ENCODE assay signal across 22 cellular contexts in genomic region chr1:109960745-109961094, GRCh38. TPM values are rescaled to one million over a fixed set of nuclear protein-coding genes. Genes with fewer than 3 reads are reported as not detected.
DNase-seq lines count a peak whose midpoint lies in the region; TF ChIP-seq lines count a peak whose summit lies in the region.
"Had no signal": no experiment of that assay in that cellular context is flagged by ENCODE, and none has a peak within 500 bp of the region (broad histone marks: within the 10 kb centered on the region; RNA-seq: fewer than 3 reads in every experiment).

No MANE protein-coding gene starts in this region.

- DNase-seq in SJSA1 (ENCODE audit: low read depth in 1 of 2, low spot score in 2 of 2), result no peak
- no peak for DNase-seq in progenitor cell of endocrine pancreas (ENCODE audit: low spot score, unreplicated experiment)
- DNase-seq in epidermal melanocyte (ENCODE audit: insufficient read length, low spot score), result no peak
- DNase-seq in SK-N-DZ (ENCODE audit: low spot score), result no peak
- DNase-seq in GM19240 (ENCODE audit: insufficient read length, low spot score), result no peak
- DNase-seq: activated CD4-positive, alpha-beta T cell treated with anti-CD3 and anti-CD28 coated beads for 1 hour; activated CD8-positive, alpha-beta memory T cell treated with anti-CD3 and anti-CD28 coated beads, Interleukin-2, amount 10 ng/mL, durations not matched to agents 7 days and 5 days; activated effector memory CD4-positive, alpha-beta T cell treated with Interleukin-2 at 50 U/mL for 16 hours; adrenal gland; DMS 273 treated with DMSO at 0.1 percent for 48 hours; effector memory CD8-positive, alpha-beta T cell; MV-4-11; naive thymus-derived CD8-positive, alpha-beta T cell; NCI-H446; psoas muscle; SIG-M5; T-helper 9 cell; testis had no signal

- H3K9me3 ChIP-seq in HEK293 (ENCODE audit: control insufficient read depth, insufficient read depth, low read depth, low read length), result no peaks in the 10 kb centered on the region
- H3K9me3 ChIP-seq in SJSA1 (replicated peaks), result no peaks in the 10 kb centered on the region
- no peaks in the 10 kb centered on the region for H3K9me3 ChIP-seq in iPS-18a (ENCODE audit: control insufficient read depth, low read depth, low read length)
- H3K9me3 ChIP-seq: adrenal gland, psoas muscle, testis had no signal

- no peak overlapping the region for H3K4me3 Mint-ChIP-seq in progenitor cell of endocrine pancreas (ENCODE audit: low read depth)
- H3K4me3 Mint-ChIP-seq: activated CD8-positive, alpha-beta memory T cell treated with anti-CD3 and anti-CD28 coated beads, Interleukin-2, amount 10 ng/mL, durations not matched to agents 7 days and 5 days; central memory CD8-positive, alpha-beta T cell; effector memory CD8-positive, alpha-beta T cell; naive thymus-derived CD8-positive, alpha-beta T cell had no signal

- POLR2A ChIA-PET in HEK293 (lab: Yijun Ruan, JAX), result interaction anchor here (1.5 kb wide), 1 partner anchor 24 kb away, joined by 4 read pairs; the partner anchor contains the start of gene AHCYL1

- H3K9me3 Mint-ChIP-seq in progenitor cell of endocrine pancreas (ENCODE audit: low read depth), result peaks cover 7% of the 10 kb centered on the region
- H3K9me3 Mint-ChIP-seq: central memory CD8-positive, alpha-beta T cell; effector memory CD8-positive, alpha-beta T cell had no signal

- no peak overlapping the region for H3K9ac ChIP-seq in iPS-18a (ENCODE audit: low read length)

- H3K27ac Mint-ChIP-seq in progenitor cell of endocrine pancreas, result peak overlapping the region; percentile 96
- H3K27ac Mint-ChIP-seq: activated CD8-positive, alpha-beta memory T cell treated with anti-CD3 and anti-CD28 coated beads, Interleukin-2, amount 10 ng/mL, durations not matched to agents 7 days and 5 days; effector memory CD8-positive, alpha-beta T cell had no signal

- H3K27me3 Mint-ChIP-seq in progenitor cell of endocrine pancreas, result no peaks in the 10 kb centered on the region

- H3K36me3 ChIP-seq in HEK293 (ENCODE audit: control insufficient read depth in 2 of 2, insufficient read depth in 1 of 2, low read length in 2 of 2), result no peaks in the 10 kb centered on the region
- no peaks in the 10 kb centered on the region for H3K36me3 ChIP-seq in SJSA1
- no peaks in the 10 kb centered on the region for H3K36me3 ChIP-seq in iPS-18a (ENCODE audit: control insufficient read depth, low read depth, low read length)
- H3K36me3 ChIP-seq: adrenal gland, heart left ventricle had no signal

- H3K4me1 ChIP-seq in HEK293 (ENCODE audit: control insufficient read depth, insufficient read depth, low read length), result peaks cover 3% of the 10 kb centered on the region; the same call in 1 of the 2 replicates
- peaks cover 38% of the 10 kb centered on the region for H3K4me1 ChIP-seq in SJSA1 (replicated peaks)
- peaks cover 42% of the 10 kb centered on the region for H3K4me1 ChIP-seq in iPS-18a (ENCODE audit: control insufficient read depth, low read depth, low read length)
- H3K4me1 ChIP-seq: adrenal gland, psoas muscle had no signal

- H3K27me3 ChIP-seq in SJSA1 (replicated peaks) (no peaks in the 10 kb centered on the region), iPS-18a (ENCODE audit: control insufficient read depth, insufficient read depth, low read length) (peaks cover 39% of the 10 kb centered on the region)
- H3K27me3 ChIP-seq: adrenal gland, heart left ventricle, testis had no signal

- H3K36me3 Mint-ChIP-seq in progenitor cell of endocrine pancreas (ENCODE audit: insufficient read depth), result peaks cover 2% of the 10 kb centered on the region
- H3K36me3 Mint-ChIP-seq: activated CD8-positive, alpha-beta memory T cell treated with anti-CD3 and anti-CD28 coated beads, Interleukin-2, amount 10 ng/mL, durations not matched to agents 7 days and 5 days had no signal

- CTCF ChIA-PET in HEK293 (lab: Yijun Ruan, JAX), result interaction anchor here (0.8 to 4.5 kb wide), 7 partner anchors 18 to 412 kb away, joined by 3 to 38 read pairs (median 9); partner anchors contain the start of genes AHCYL1 and GNAI3

- TF ChIP-seq CTCF in HEK293 (tag by site-specific recombination; IDR thresholded peaks at IDR 0.05) (no peak), progenitor cell of endocrine pancreas (IDR thresholded peaks at IDR 0.05; ENCODE audit: unreplicated experiment) (no peak)

- H3K4me3 ChIP-seq in HEK293 (ENCODE audit: low read depth, low read length), result no peak overlapping the region
- no peak overlapping the region for H3K4me3 ChIP-seq in SJSA1
- peak overlapping the region; percentile 39 for H3K4me3 ChIP-seq in iPS-18a (ENCODE audit: low read length)
- H3K4me3 ChIP-seq: adrenal gland, heart left ventricle, psoas muscle, testis had no signal

- H3K27ac ChIP-seq in HEK293 (ENCODE audit: extremely low read depth, low read depth, low read length) (no peak overlapping the region), SJSA1 (peak overlapping the region; percentile 95), iPS-18a (ENCODE audit: low read length) (no peak overlapping the region)
- H3K27ac ChIP-seq: adrenal gland, psoas muscle, testis had no signal

- H3K4me1 Mint-ChIP-seq in progenitor cell of endocrine pancreas (ENCODE audit: low read depth), result peaks cover 21% of the 10 kb centered on the region
- H3K4me1 Mint-ChIP-seq: activated CD8-positive, alpha-beta memory T cell treated with anti-CD3 and anti-CD28 coated beads, Interleukin-2, amount 10 ng/mL, durations not matched to agents 7 days and 5 days; central memory CD8-positive, alpha-beta T cell; naive thymus-derived CD8-positive, alpha-beta T cell had no signal

TF ChIP-seq in HEK293, 187 proteins besides CTCF, POLR2A, EP300 and RAD21 (continues in another document):
- TF ChIP-seq, protein P1, sequence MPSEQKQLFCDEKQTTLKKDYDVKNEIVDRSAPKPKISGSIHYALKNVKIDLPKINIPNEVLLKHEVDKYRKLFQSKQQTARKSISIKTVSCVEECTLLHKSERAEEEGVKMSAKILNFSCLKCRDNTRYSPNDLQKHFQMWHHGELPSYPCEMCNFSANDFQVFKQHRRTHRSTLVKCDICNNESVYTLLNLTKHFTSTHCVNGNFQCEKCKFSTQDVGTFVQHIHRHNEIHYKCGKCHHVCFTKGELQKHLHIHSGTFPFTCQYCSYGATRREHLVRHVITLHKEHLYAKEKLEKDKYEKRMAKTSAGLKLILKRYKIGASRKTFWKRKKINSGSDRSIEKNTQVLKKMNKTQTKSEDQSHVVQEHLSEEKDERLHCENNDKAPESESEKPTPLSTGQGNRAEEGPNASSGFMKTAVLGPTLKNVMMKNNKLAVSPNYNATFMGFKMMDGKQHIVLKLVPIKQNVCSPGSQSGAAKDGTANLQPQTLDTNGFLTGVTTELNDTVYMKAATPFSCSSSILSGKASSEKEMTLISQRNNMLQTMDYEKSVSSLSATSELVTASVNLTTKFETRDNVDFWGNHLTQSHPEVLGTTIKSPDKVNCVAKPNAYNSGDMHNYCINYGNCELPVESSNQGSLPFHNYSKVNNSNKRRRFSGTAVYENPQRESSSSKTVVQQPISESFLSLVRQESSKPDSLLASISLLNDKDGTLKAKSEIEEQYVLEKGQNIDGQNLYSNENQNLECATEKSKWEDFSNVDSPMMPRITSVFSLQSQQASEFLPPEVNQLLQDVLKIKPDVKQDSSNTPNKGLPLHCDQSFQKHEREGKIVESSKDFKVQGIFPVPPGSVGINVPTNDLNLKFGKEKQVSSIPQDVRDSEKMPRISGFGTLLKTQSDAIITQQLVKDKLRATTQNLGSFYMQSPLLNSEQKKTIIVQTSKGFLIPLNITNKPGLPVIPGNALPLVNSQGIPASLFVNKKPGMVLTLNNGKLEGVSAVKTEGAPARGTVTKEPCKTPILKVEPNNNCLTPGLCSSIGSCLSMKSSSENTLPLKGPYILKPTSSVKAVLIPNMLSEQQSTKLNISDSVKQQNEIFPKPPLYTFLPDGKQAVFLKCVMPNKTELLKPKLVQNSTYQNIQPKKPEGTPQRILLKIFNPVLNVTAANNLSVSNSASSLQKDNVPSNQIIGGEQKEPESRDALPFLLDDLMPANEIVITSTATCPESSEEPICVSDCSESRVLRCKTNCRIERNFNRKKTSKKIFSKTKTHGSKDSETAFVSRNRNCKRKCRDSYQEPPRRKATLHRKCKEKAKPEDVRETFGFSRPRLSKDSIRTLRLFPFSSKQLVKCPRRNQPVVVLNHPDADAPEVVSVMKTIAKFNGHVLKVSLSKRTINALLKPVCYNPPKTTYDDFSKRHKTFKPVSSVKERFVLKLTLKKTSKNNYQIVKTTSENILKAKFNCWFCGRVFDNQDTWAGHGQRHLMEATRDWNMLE (tag by site-specific recombination; conservative IDR thresholded peaks at IDR 0.05; ENCODE audit: low read depth), result no peak
- TF ChIP-seq, protein P2, sequence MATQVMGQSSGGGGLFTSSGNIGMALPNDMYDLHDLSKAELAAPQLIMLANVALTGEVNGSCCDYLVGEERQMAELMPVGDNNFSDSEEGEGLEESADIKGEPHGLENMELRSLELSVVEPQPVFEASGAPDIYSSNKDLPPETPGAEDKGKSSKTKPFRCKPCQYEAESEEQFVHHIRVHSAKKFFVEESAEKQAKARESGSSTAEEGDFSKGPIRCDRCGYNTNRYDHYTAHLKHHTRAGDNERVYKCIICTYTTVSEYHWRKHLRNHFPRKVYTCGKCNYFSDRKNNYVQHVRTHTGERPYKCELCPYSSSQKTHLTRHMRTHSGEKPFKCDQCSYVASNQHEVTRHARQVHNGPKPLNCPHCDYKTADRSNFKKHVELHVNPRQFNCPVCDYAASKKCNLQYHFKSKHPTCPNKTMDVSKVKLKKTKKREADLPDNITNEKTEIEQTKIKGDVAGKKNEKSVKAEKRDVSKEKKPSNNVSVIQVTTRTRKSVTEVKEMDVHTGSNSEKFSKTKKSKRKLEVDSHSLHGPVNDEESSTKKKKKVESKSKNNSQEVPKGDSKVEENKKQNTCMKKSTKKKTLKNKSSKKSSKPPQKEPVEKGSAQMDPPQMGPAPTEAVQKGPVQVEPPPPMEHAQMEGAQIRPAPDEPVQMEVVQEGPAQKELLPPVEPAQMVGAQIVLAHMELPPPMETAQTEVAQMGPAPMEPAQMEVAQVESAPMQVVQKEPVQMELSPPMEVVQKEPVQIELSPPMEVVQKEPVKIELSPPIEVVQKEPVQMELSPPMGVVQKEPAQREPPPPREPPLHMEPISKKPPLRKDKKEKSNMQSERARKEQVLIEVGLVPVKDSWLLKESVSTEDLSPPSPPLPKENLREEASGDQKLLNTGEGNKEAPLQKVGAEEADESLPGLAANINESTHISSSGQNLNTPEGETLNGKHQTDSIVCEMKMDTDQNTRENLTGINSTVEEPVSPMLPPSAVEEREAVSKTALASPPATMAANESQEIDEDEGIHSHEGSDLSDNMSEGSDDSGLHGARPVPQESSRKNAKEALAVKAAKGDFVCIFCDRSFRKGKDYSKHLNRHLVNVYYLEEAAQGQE (tag by site-specific recombination; IDR thresholded peaks at IDR 0.05), result no peak

RNA-seq across cellular contexts. Expression of gene AHCYL1, which starts 23.8 kb away (rescaled TPM):
- 28.9 and 44.9 TPM in 2 replicates for total RNA-seq in SJSA1 (2014; rRNA removed; shearing (Covaris generic))
- total RNA-seq in progenitor cell of endocrine pancreas, result 90.2 and 101 TPM in 2 replicates
- polyA plus RNA-seq in SK-N-DZ (2014; cell fraction: cytosol; rRNA removed), result 28.0 and 30.8 TPM in 2 replicates
- polyA plus RNA-seq in SK-N-DZ (2014; cell fraction: nucleus; rRNA removed), result 37.6 and 49.6 TPM in 2 replicates

RNA-seq across cellular contexts. Expression of gene CSF1, which starts 50.1 kb away (rescaled TPM):
- 43.8 and 68.9 TPM in 2 replicates for total RNA-seq in SJSA1 (2014; rRNA removed; shearing (Covaris generic))
- 0.89 and 2.9 TPM in 2 replicates for total RNA-seq in progenitor cell of endocrine pancreas
- polyA plus RNA-seq in SK-N-DZ (2014; cell fraction: cytosol; rRNA removed), result 1.3 and 1.4 TPM in 2 replicates
- polyA plus RNA-seq in SK-N-DZ (2014; cell fraction: nucleus; rRNA removed), result 0.47 and 0.89 TPM in 2 replicates

Comparison
In these comparisons a context has a peak if more than half of its experiments do, and no peak if none do; other contexts are left out.
1. RNA of gene CSF1, which starts 50.1 kb away (total RNA-seq): 43.8 to 68.9 TPM in SJSA1; 0.89 to 2.9 TPM in progenitor cell of endocrine pancreas; every median in the first group is over 10 times any median in the second.